In the genomic region with DNA sequence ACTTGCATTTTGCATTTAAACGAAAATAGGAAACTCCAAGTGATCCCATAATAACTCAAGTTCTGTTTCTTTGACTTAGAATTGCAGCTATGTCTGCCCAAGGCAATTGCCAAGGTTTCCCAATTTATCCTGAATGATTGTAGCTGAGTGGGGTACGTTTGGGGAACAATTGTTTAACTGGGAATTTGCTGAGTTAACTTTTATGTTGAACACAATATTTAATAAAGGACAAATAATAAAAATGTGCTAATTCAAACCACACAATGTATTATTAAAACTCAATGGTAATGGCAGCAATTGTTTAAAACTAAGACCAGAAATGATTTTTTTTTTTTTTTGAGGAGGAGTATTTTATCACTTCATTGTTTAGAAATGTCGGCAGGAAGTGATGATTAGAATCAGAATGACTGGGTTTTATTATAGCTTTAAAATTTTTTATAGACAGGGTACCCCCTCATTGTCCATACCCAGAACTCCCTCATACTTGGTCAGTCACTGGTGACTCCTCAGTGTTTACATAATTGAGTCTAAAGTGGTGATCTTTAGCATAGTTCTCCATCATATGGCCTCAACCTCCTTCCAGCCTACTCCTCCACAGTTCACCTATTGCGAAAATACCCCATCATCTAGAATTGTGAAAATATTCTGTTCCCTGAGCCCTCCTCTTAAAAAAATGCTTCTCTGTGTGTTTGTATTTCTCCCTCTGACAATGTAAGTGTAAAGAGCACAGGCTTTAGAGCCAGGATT, we compare ENCODE assay signal across 10 cellular contexts.
A peak's percentile ranks its signal among the peaks of the same experiment; 100 is the strongest.
DNase-seq lines count a peak whose midpoint lies in the region; ATAC-seq and TF ChIP-seq lines count a peak whose summit lies in the region.
"Had no signal": no experiment of that assay in that cellular context is flagged by ENCODE, and none has a peak within 500 bp of the region (broad histone marks: within the 10 kb centered on the region; RNA-seq: fewer than 3 reads in every experiment).

No MANE protein-coding gene starts in this region.

- peak overlapping the region; percentile 78 for H3K27ac ChIP-seq in left ventricle myocardium inferior (replicated peaks)
- peak overlapping the region; percentile 89 for H3K27ac ChIP-seq in mesodermal cell (ENCODE audit: low read depth, low read length, severe bottlenecking)
- peak overlapping the region; percentile 14 for H3K27ac ChIP-seq in urinary bladder (ENCODE audit: low read depth)
- H3K27ac ChIP-seq: BLaER1 had no signal

- H3K4me3 ChIP-seq in left ventricle myocardium inferior (no peak overlapping the region), mesodermal cell (ENCODE audit: extremely low read depth, insufficient read depth, low read length, poor library complexity, severe bottlenecking) (no peak overlapping the region), urinary bladder (ENCODE audit: low read depth, low read length) (no peak overlapping the region)
- H3K4me3 ChIP-seq: BLaER1 had no signal

- TF ChIP-seq CTCF in left ventricle myocardium inferior (IDR thresholded peaks at IDR 0.05; ENCODE audit: borderline replicate concordance): no peak

- H3K9me3 ChIP-seq in left ventricle myocardium inferior (replicated peaks) (no peaks in the 10 kb centered on the region), mesodermal cell (ENCODE audit: control insufficient read depth, low read length) (no peaks in the 10 kb centered on the region)
- H3K9me3 ChIP-seq: BLaER1 had no signal

- intact Hi-C loops in left ventricle myocardium inferior (cut with micrococcal nuclease) (no loop called here), Right ventricle myocardium inferior (cut with DNase I) (loop anchor here (5.0 to 10.0 kb wide), 3 partner anchors 169 to 311 kb away; no protein-coding TSS in a partner anchor)

- H3K4me1 ChIP-seq in left ventricle myocardium inferior (peaks cover 56% of the 10 kb centered on the region), mesodermal cell (ENCODE audit: control insufficient read depth, insufficient read depth, low read length, poor library complexity, severe bottlenecking) (peaks cover 58% of the 10 kb centered on the region), urinary bladder (ENCODE audit: insufficient read depth) (peaks cover 4% of the 10 kb centered on the region)

- WGBS in mesodermal cell (ENCODE audit: insufficient coverage in 2 of 2), 2 experiments: no CpG with 5 or more reads among the region's 4 CpGs
- 73% methylated on average over 4 of the region's 4 CpGs for WGBS in urinary bladder

- H3K36me3 ChIP-seq in left ventricle myocardium inferior (no peaks in the 10 kb centered on the region), mesodermal cell (ENCODE audit: control insufficient read depth, insufficient read depth, low read length) (no peaks in the 10 kb centered on the region), urinary bladder (ENCODE audit: insufficient read depth) (no peaks in the 10 kb centered on the region)
- H3K36me3 ChIP-seq: BLaER1 had no signal

- H3K27me3 ChIP-seq in left ventricle myocardium inferior (ENCODE audit: low read depth): no peaks in the 10 kb centered on the region
- H3K27me3 ChIP-seq: BLaER1 had no signal

- no peak for ATAC-seq in Right ventricle myocardium inferior

- DNase-seq in left ventricle myocardium inferior (no peak), Right ventricle myocardium inferior (ENCODE audit: missing footprints) (no peak), amniotic epithelial cell (ENCODE audit: low read depth) (peak; percentile 60), NCI-H82 treated with DMSO at 0.1 percent for 48 hours (lab: John Stamatoyannopoulos, UW; ENCODE audit: unreplicated experiment) (no peak), mesenteric fat pad (ENCODE audit: low spot score) (no peak), D341Med (ENCODE audit: low spot score) (no peak)
- DNase-seq: natural killer cell had no signal

Comparison
In these comparisons a context has a peak if more than half of its experiments do, and no peak if none do; other contexts are left out.
1. H3K27ac ChIP-seq: peak in every context shown above with its lines; median percentile 89 in mesodermal cell; 78 in left ventricle myocardium inferior; 14 in urinary bladder.